Comparison of ENCODE assay signal across 10 cellular contexts in genomic region chr6:108653864-108654402, GRCh38.
DNase-seq lines count a peak whose midpoint lies in the region; ATAC-seq and TF ChIP-seq lines count a peak whose summit lies in the region.
"Had no signal": no experiment of that assay in that cellular context is flagged by ENCODE, and none has a peak within 500 bp of the region (broad histone marks: within the 10 kb centered on the region; RNA-seq: fewer than 3 reads in every experiment).

No MANE protein-coding gene starts in this region.

- CTCF ChIA-PET in WTC11 (lab: Charles Lee): interaction anchor here (0.9 kb wide), 1 partner anchor 92 kb away, joined by 3 read pairs; no protein-coding TSS in a partner anchor

- H3K27ac ChIP-seq in coronary artery (peak overlapping the region; percentile 76 to 92), stomach (peak overlapping the region; percentile 12 to 87 (median 77))

- TF ChIP-seq CTCF in coronary artery (IDR thresholded peaks at IDR 0.05) (no peak), lower leg skin (IDR thresholded peaks at IDR 0.05) (no peak), stomach (IDR thresholded peaks at IDR 0.05) (no peak), WTC11 (IDR thresholded peaks at IDR 0.05) (no peak), progenitor cell of endocrine pancreas (IDR thresholded peaks at IDR 0.05; ENCODE audit: unreplicated experiment) (no peak)

- H3K36me3 ChIP-seq in stomach: no peaks in the 10 kb centered on the region

- 9 to 18% methylated on average over 4 of the region's 4 CpGs for WGBS in lower leg skin, 2 donors
- WGBS in stomach, 5 donors: 35 to 50% (median 41%) methylated on average over 4 of the region's 4 CpGs

- TF ChIP-seq POLR2A in lower leg skin (IDR thresholded peaks at IDR 0.05) (no peak), stomach (IDR thresholded peaks at IDR 0.05) (no peak)

- H3K27me3 Mint-ChIP-seq in WTC11 (ENCODE audit: low read depth): no peaks in the 10 kb centered on the region
- no peaks in the 10 kb centered on the region for H3K27me3 Mint-ChIP-seq in progenitor cell of endocrine pancreas
- H3K27me3 Mint-ChIP-seq: activated naive CD8-positive, alpha-beta T cell had no signal

- no peaks in the 10 kb centered on the region for H3K36me3 Mint-ChIP-seq in WTC11
- H3K36me3 Mint-ChIP-seq in progenitor cell of endocrine pancreas (ENCODE audit: insufficient read depth): peaks cover 3% of the 10 kb centered on the region

- H3K9me3 ChIP-seq in stomach: no peaks in the 10 kb centered on the region

- intact Hi-C loops in lower leg skin (cut with DNase I; ENCODE audit: low total_unique reads) (loop anchor here (10.0 kb wide), 1 partner anchor 81 kb away; no protein-coding TSS in a partner anchor), stomach (cut with DNase I; ENCODE audit: low total_unique reads) (no loop called here)

- DNase-seq in M059J (ENCODE audit: low read depth) (peak; percentile 22), coronary artery (ENCODE audit: low spot score) (peak; percentile 90), lower leg skin (ENCODE audit: low spot score in 2 of 2) (peak; percentile 79 to 88), stomach (peak; percentile 57), WTC11 (ENCODE audit: low spot score) (no peak), progenitor cell of endocrine pancreas (ENCODE audit: low spot score, unreplicated experiment) (no peak)
- DNase-seq: T1000 had no signal

- peaks cover 5% of the 10 kb centered on the region for H3K9me3 Mint-ChIP-seq in WTC11
- H3K9me3 Mint-ChIP-seq in progenitor cell of endocrine pancreas (ENCODE audit: low read depth): peaks cover 5% of the 10 kb centered on the region

- H3K4me3 ChIP-seq in coronary artery: no peak overlapping the region
- H3K4me3 ChIP-seq in lower leg skin (ENCODE audit: low read depth, poor library complexity, severe bottlenecking): no peak overlapping the region
- H3K4me3 ChIP-seq in stomach: no peak overlapping the region

- ATAC-seq in HG02588 (IDR thresholded peaks at IDR 0.05; ENCODE audit: unreplicated experiment) (no peak), WTC11 (no peak), HG03571 (IDR thresholded peaks at IDR 0.05; ENCODE audit: unreplicated experiment) (no peak)

- POLR2A ChIA-PET in WTC11 (lab: Charles Lee): no interaction called here

- peaks cover 42 to 100% (median 83%) of the 10 kb centered on the region in 4 donors for H3K4me1 ChIP-seq in stomach

- H3K27me3 ChIP-seq in stomach: no peaks in the 10 kb centered on the region

- H3K4me3 Mint-ChIP-seq in WTC11 (no peak overlapping the region), progenitor cell of endocrine pancreas (ENCODE audit: low read depth) (no peak overlapping the region)
- H3K4me3 Mint-ChIP-seq: activated naive CD8-positive, alpha-beta T cell had no signal

- H3K4me1 Mint-ChIP-seq in WTC11 (peaks cover 65% of the 10 kb centered on the region), progenitor cell of endocrine pancreas (ENCODE audit: low read depth) (peaks cover 49% of the 10 kb centered on the region)

- H3K27ac Mint-ChIP-seq in WTC11 (no peak overlapping the region), progenitor cell of endocrine pancreas (no peak overlapping the region)
- H3K27ac Mint-ChIP-seq: activated naive CD8-positive, alpha-beta T cell had no signal

- TF ChIP-seq EP300 in stomach (IDR thresholded peaks at IDR 0.05): peak; percentile 64

TF ChIP-seq in WTC11, 78 proteins besides CTCF, POLR2A, EP300 and RAD21:
- TF ChIP-seq GRHL2 (CRISPR knock-in tag; IDR thresholded peaks at IDR 0.05; ENCODE audit: insufficient replicate concordance, severe bottlenecking) (no peak), CBFB (CRISPR knock-in tag; IDR thresholded peaks at IDR 0.05; ENCODE audit: low read depth) (no peak), ZMAT4 (CRISPR knock-in tag; IDR thresholded peaks at IDR 0.05) (no peak), NR2C2 (CRISPR knock-in tag; IDR thresholded peaks at IDR 0.05) (no peak), ZBTB43 (CRISPR knock-in tag; IDR thresholded peaks at IDR 0.05) (no peak), KAT7 (CRISPR knock-in tag; IDR thresholded peaks at IDR 0.05; ENCODE audit: borderline replicate concordance) (no peak), ZNF263 (CRISPR knock-in tag; IDR thresholded peaks at IDR 0.05; ENCODE audit: low read depth) (no peak), PRRX2 (CRISPR knock-in tag; IDR thresholded peaks at IDR 0.05) (no peak), ZNF425 (CRISPR knock-in tag; conservative IDR thresholded peaks at IDR 0.05) (no peak)
- TF ChIP-seq, protein P1, sequence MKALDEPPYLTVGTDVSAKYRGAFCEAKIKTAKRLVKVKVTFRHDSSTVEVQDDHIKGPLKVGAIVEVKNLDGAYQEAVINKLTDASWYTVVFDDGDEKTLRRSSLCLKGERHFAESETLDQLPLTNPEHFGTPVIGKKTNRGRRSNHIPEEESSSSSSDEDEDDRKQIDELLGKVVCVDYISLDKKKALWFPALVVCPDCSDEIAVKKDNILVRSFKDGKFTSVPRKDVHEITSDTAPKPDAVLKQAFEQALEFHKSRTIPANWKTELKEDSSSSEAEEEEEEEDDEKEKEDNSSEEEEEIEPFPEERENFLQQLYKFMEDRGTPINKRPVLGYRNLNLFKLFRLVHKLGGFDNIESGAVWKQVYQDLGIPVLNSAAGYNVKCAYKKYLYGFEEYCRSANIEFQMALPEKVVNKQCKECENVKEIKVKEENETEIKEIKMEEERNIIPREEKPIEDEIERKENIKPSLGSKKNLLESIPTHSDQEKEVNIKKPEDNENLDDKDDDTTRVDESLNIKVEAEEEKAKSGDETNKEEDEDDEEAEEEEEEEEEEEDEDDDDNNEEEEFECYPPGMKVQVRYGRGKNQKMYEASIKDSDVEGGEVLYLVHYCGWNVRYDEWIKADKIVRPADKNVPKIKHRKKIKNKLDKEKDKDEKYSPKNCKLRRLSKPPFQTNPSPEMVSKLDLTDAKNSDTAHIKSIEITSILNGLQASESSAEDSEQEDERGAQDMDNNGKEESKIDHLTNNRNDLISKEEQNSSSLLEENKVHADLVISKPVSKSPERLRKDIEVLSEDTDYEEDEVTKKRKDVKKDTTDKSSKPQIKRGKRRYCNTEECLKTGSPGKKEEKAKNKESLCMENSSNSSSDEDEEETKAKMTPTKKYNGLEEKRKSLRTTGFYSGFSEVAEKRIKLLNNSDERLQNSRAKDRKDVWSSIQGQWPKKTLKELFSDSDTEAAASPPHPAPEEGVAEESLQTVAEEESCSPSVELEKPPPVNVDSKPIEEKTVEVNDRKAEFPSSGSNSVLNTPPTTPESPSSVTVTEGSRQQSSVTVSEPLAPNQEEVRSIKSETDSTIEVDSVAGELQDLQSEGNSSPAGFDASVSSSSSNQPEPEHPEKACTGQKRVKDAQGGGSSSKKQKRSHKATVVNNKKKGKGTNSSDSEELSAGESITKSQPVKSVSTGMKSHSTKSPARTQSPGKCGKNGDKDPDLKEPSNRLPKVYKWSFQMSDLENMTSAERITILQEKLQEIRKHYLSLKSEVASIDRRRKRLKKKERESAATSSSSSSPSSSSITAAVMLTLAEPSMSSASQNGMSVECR (CRISPR knock-in tag; IDR thresholded peaks at IDR 0.05; ENCODE audit: borderline replicate concordance): no peak
- TF ChIP-seq, protein P2, sequence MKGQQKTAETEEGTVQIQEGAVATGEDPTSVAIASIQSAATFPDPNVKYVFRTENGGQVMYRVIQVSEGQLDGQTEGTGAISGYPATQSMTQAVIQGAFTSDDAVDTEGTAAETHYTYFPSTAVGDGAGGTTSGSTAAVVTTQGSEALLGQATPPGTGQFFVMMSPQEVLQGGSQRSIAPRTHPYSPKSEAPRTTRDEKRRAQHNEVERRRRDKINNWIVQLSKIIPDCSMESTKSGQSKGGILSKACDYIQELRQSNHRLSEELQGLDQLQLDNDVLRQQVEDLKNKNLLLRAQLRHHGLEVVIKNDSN (CRISPR knock-in tag; IDR thresholded peaks at IDR 0.05): no peak

Comparison
In these comparisons a context has a peak if more than half of its experiments do, and no peak if none do; other contexts are left out.
1. DNase-seq: peak in M059J (single experiment), coronary artery (single experiment), lower leg skin (2 of 2) and stomach (single experiment); none in WTC11 (single experiment) and progenitor cell of endocrine pancreas (single experiment).